In genomic region chr20:23658989-23659609, GRCh38 we compare ENCODE assay signal across 39 cellular contexts. TPM values are rescaled to one million over a fixed set of nuclear protein-coding genes. Genes with fewer than 3 reads are reported as not detected.
DNase-seq lines count a peak whose midpoint lies in the region; ATAC-seq, FAIRE-seq and TF ChIP-seq lines count a peak whose summit lies in the region.
"Had no signal": no experiment of that assay in that cellular context is flagged by ENCODE, and none has a peak within 500 bp of the region (broad histone marks: within the 10 kb centered on the region; RNA-seq: fewer than 3 reads in every experiment).

No MANE protein-coding gene starts in this region.

- POLR2A ChIA-PET in A549 (lab: Yijun Ruan, JAX): no interaction called here

- H3K27me3 ChIP-seq in esophagus muscularis mucosa (peaks cover 0 to 8% (median 0%) of the 10 kb centered on the region in 4 donors), small intestine (ENCODE audit: control insufficient read depth in 2 of 2, insufficient read depth in 2 of 2, low read length in 2 of 2) (no peaks in the 10 kb centered on the region)
- H3K27me3 ChIP-seq: uterus had no signal

- 72% methylated on average over 8 of the region's 8 CpGs for whole genome bisulfite sequencing in A549 (ENCODE audit: missing lambda C conversion rate)
- 94% methylated on average over 8 of the region's 8 CpGs for WGBS in esophagus muscularis mucosa
- WGBS in mesodermal cell (ENCODE audit: insufficient coverage in 2 of 2), 2 experiments: 87 to 92% methylated on average over 4 to 6 of the region's 8 CpGs
- 50 to 76% (median 51%) methylated on average over 8 of the region's 8 CpGs for WGBS in small intestine, 3 donors

- FAIRE-seq in A549 (lab: Jason Lieb, UNC) (no peak), RCC 7860 (lab: Jason Lieb, UNC) (peak; percentile 87), small intestine (lab: Jason Lieb, UNC) (no peak)
- FAIRE-seq: A204.1 had no signal

- H3K4me1 ChIP-seq in A549 (peaks cover 10% of the 10 kb centered on the region; the same call in 2 of the 3 replicates), esophagus muscularis mucosa (peaks cover 10 to 33% (median 29%) of the 10 kb centered on the region in 4 donors), mesodermal cell (ENCODE audit: control insufficient read depth, insufficient read depth, low read length, poor library complexity, severe bottlenecking) (peaks cover 36% of the 10 kb centered on the region), small intestine (ENCODE audit: control insufficient read depth in 2 of 2, insufficient read depth in 1 of 2, low read depth in 1 of 2, low read length in 1 of 2) (peaks cover 0 to 3% of the 10 kb centered on the region in 2 donors)
- H3K4me1 ChIP-seq: HAP-1 had no signal

- H3K4me3 ChIP-seq in A549 (no peak overlapping the region), esophagus muscularis mucosa (no peak overlapping the region), mesodermal cell (ENCODE audit: extremely low read depth, insufficient read depth, low read length, poor library complexity, severe bottlenecking) (no peak overlapping the region), small intestine (ENCODE audit: low read depth in 1 of 2, low read length in 2 of 2) (no peak overlapping the region)
- H3K4me3 ChIP-seq: HAP-1, PC-9, thoracic aorta, uterus had no signal

- DNase-seq in A549 (ENCODE audit: low read depth in 1 of 2, low spot score in 1 of 2) (no peak), RCC 7860 (ENCODE audit: low spot score) (peak; percentile 80), esophagus muscularis mucosa (ENCODE audit: extremely low spot score) (peak; percentile 62), dermis blood vessel endothelial cell (no peak), small intestine (no peak), hypothalamus (lab: John Stamatoyannopoulos, UW) (no peak), LoVo (ENCODE audit: low spot score) (no peak)
- DNase-seq: activated CD4-positive, alpha-beta T cell treated with anti-CD3 and anti-CD28 coated beads, Interleukin-2, amount 10 ng/mL, durations not matched to agents 24 days and 14 days; activated CD8-positive, alpha-beta memory T cell treated with anti-CD3 and anti-CD28 coated beads for 24 hours; activated T-cell treated with anti-CD3 and anti-CD28 coated beads for 4 hours; AML-193; amniotic stem cell; CD4-positive, CD25-positive, alpha-beta regulatory T cell; EL; IMR-90; islet precursor cell; MV-4-11; NCI-H1436; NCI-H2081 treated with DMSO at 0.1 percent for 48 hours; NCI-H345; NCI-H69; PC-9; right cardiac atrium; Right ventricle myocardium superior; stimulated activated CD4-positive, alpha-beta T cell treated with anti-CD3 and anti-CD28 coated beads, Interleukin-12 subunit alpha, Interleukin-12 subunit beta, amount 100 ng/mL, for 4 hours; stimulated activated CD4-positive, alpha-beta T cell treated with anti-CD3 and anti-CD28 coated beads, Interleukin-2, amount 100 ng/mL, for 48 hours; stimulated activated naive CD8-positive, alpha-beta T cell treated with anti-CD3 and anti-CD28 coated beads, Interleukin-15, amount 100 ng/mL, for 72 hours; uterus had no signal

- no peak for TF ChIP-seq EP300 in A549 (IDR thresholded peaks at IDR 0.05)
- no peak for TF ChIP-seq EP300 in esophagus muscularis mucosa (IDR thresholded peaks at IDR 0.05)

- peak overlapping the region; percentile 22; the same call in 1 of the 3 replicates for H3K4me2 ChIP-seq in A549
- H3K4me2 ChIP-seq: PC-9 had no signal

- CTCF ChIA-PET in A549 (lab: Yijun Ruan, JAX): interaction anchor here (1.3 kb wide), 1 partner anchor 9 kb away, joined by 5 read pairs; no protein-coding TSS in a partner anchor

- intact Hi-C loops in esophagus muscularis mucosa (cut with DNase I): no loop called here

- H3K9me3 ChIP-seq in A549: no peaks in the 10 kb centered on the region
- no peaks in the 10 kb centered on the region for H3K9me3 ChIP-seq in esophagus muscularis mucosa
- H3K9me3 ChIP-seq in mesodermal cell (ENCODE audit: control insufficient read depth, low read length): no peaks in the 10 kb centered on the region
- H3K9me3 ChIP-seq in small intestine (ENCODE audit: control insufficient read depth, low read depth): no peaks in the 10 kb centered on the region
- H3K9me3 ChIP-seq: HAP-1, thoracic aorta, uterus had no signal

- H3K27ac ChIP-seq in A549: peak overlapping the region in 1 of 2 experiments; percentile 0; a peak in 1 of 6 replicates
- H3K27ac ChIP-seq in esophagus muscularis mucosa (replicated peaks in 1 of 4): no peak overlapping the region
- peak overlapping the region; percentile 48 for H3K27ac ChIP-seq in mesodermal cell (ENCODE audit: low read depth, low read length, severe bottlenecking)
- no peak overlapping the region for H3K27ac ChIP-seq in small intestine (ENCODE audit: low read depth in 1 of 2, low read length in 1 of 2)
- H3K27ac ChIP-seq: PC-9, uterus, VCaP had no signal

- TF ChIP-seq POLR2A in A549 (IDR thresholded peaks at IDR 0.05; ENCODE audit: low read length): no peak
- TF ChIP-seq POLR2A in esophagus muscularis mucosa (IDR thresholded peaks at IDR 0.05; ENCODE audit: low read depth): no peak

- no peak for TF ChIP-seq CTCF in A549 (IDR thresholded peaks at IDR 0.05)
- TF ChIP-seq CTCF in esophagus muscularis mucosa (IDR thresholded peaks at IDR 0.05): no peak

- no peak; a peak in 1 of 6 replicates for ATAC-seq in A549
- ATAC-seq: right cardiac atrium; SK-N-SH treated with all-trans-retinoic acid at 6 μM for 48 hours; stimulated activated naive CD8-positive, alpha-beta T cell treated with anti-CD3 and anti-CD28 coated beads, Interleukin-15, amount 100 ng/mL, for 72 hours had no signal

- H3K36me3 ChIP-seq in esophagus muscularis mucosa (no peaks in the 10 kb centered on the region), mesodermal cell (ENCODE audit: control insufficient read depth, insufficient read depth, low read length) (no peaks in the 10 kb centered on the region), small intestine (ENCODE audit: control insufficient read depth in 2 of 2, insufficient read depth in 2 of 2, low read length in 2 of 2) (no peaks in the 10 kb centered on the region)
- H3K36me3 ChIP-seq: HAP-1, thoracic aorta, uterus had no signal

- no peak for TF ChIP-seq RAD21 in A549 (conservative IDR thresholded peaks at IDR 0.05 in 1 of 2, IDR thresholded peaks at IDR 0.05 in 1 of 2)

TF ChIP-seq in A549, 52 proteins besides CTCF, POLR2A, EP300 and RAD21:
- no peak for TF ChIP-seq CHD2 (IDR thresholded peaks at IDR 0.05; ENCODE audit: low read length, partially characterized antibody)
- TF ChIP-seq FOXS1 (CRISPR knock-in tag; IDR thresholded peaks at IDR 0.05): no peak
- no peak for TF ChIP-seq POLR2AphosphoS2 (conservative IDR thresholded peaks at IDR 0.05; ENCODE audit: low read length)
- no peak for TF ChIP-seq HEYL (CRISPR knock-in tag; IDR thresholded peaks at IDR 0.05)
- no peak for TF ChIP-seq TFCP2L1 (CRISPR knock-in tag; IDR thresholded peaks at IDR 0.05)

RNA-seq across cellular contexts. Expression of gene CST3, which starts 21.3 kb away (rescaled TPM):
- polyA plus RNA-seq in A549 (2011; rRNA removed) (136 and 179 TPM in 2 replicates), A549 (2017; fragmentation: RNase III; extraction: RNeasy Plus Mini Kit Qiagen cat#74134 plus additional on column Dnase treatment) (229 to 259 TPM (median 238 TPM) in 3 replicates), small intestine (100 to 1,000 TPM; 443 to 496 (median 444) TPM)
- polyA plus RNA-seq in A549 (2012; cell fraction: cytosol; rRNA removed): 417 and 498 TPM in 2 replicates
- 319 and 414 TPM in 2 replicates for polyA plus RNA-seq in A549 (2012; cell fraction: nucleus; rRNA removed)
- polyA minus RNA-seq in A549 (2011; rRNA and poly(A)+ RNA removed): 217 and 218 TPM in 2 replicates
- total RNA-seq in esophagus muscularis mucosa (1,000 to 10,000 TPM; 1,253 to 2,184 (median 1,709) TPM), dermis blood vessel endothelial cell (268 and 284 TPM in 2 replicates)
- polyA plus RNA-seq in mesodermal cell (2013, experiment 1 of 2): 238 TPM
- polyA plus RNA-seq in mesodermal cell (2013, experiment 2 of 2): 229 TPM

RNA-seq across cellular contexts. Expression of gene CST4, which starts 29.7 kb away (rescaled TPM):
- polyA plus RNA-seq in A549 (2011; rRNA removed) (not detected in 2 replicates), A549 (2017; fragmentation: RNase III; extraction: RNeasy Plus Mini Kit Qiagen cat#74134 plus additional on column Dnase treatment) (not detected in 3 replicates), small intestine (not detected)
- polyA plus RNA-seq in A549 (2012; cell fraction: cytosol; rRNA removed): not detected in 2 replicates
- not detected in 2 replicates for polyA plus RNA-seq in A549 (2012; cell fraction: nucleus; rRNA removed)
- not detected in 2 replicates for polyA minus RNA-seq in A549 (2011; rRNA and poly(A)+ RNA removed)
- total RNA-seq in esophagus muscularis mucosa (not detected), dermis blood vessel endothelial cell (not detected in 2 replicates)
- not detected for polyA plus RNA-seq in mesodermal cell (2013, experiment 1 of 2)
- polyA plus RNA-seq in mesodermal cell (2013, experiment 2 of 2): not detected
- total RNA-seq: activated CD4-positive, alpha-beta T cell treated with anti-CD3 and anti-CD28 coated beads, Interleukin-2, amount 10 ng/mL, durations not matched to agents 24 days and 14 days; activated T-helper 2 cell treated with anti-CD3 and anti-CD28 coated beads, Interferon-gamma antibody, Interleukin-2, Interleukin-4, amounts not matched to agents 10 μg/mL and 5 μg/mL and 100 μg/mL, durations not matched to agents 14 hours and 24 hours and 36 hours; CD4-positive, CD25-positive, alpha-beta regulatory T cell; cerebellum; IMR-90; LHCN-M2; lung microvascular endothelial cell; PC-9; right cardiac atrium; Right ventricle myocardium superior; T-helper 2 cell treated with Interferon-gamma antibody and Interleukin-4, amounts not matched to agents 100 ng/mL and 5 ng/mL, for 36 hours; thoracic aorta; uterus had no signal
- polyA plus RNA-seq: CD4-positive, CD25-positive, alpha-beta regulatory T cell; IMR-90; right cardiac atrium had no signal

RNA-seq across cellular contexts. Expression of gene CST9, which starts 53.4 kb away (rescaled TPM):
- polyA plus RNA-seq in A549 (2011; rRNA removed): not detected in 2 replicates
- not detected in 2 replicates for polyA plus RNA-seq in A549 (2012; cell fraction: cytosol; rRNA removed)
- not detected in 2 replicates for polyA plus RNA-seq in A549 (2012; cell fraction: nucleus; rRNA removed)
- not detected in 3 replicates for polyA plus RNA-seq in A549 (2017; fragmentation: RNase III; extraction: RNeasy Plus Mini Kit Qiagen cat#74134 plus additional on column Dnase treatment)
- polyA minus RNA-seq in A549 (2011; rRNA and poly(A)+ RNA removed): not detected in 2 replicates
- total RNA-seq in esophagus muscularis mucosa: not detected
- not detected for polyA plus RNA-seq in mesodermal cell (2013, experiment 1 of 2)
- not detected for polyA plus RNA-seq in mesodermal cell (2013, experiment 2 of 2)
- total RNA-seq in dermis blood vessel endothelial cell: not detected in 2 replicates
- not detected for polyA plus RNA-seq in small intestine
- total RNA-seq: activated CD4-positive, alpha-beta T cell treated with anti-CD3 and anti-CD28 coated beads, Interleukin-2, amount 10 ng/mL, durations not matched to agents 24 days and 14 days; activated T-helper 2 cell treated with anti-CD3 and anti-CD28 coated beads, Interferon-gamma antibody, Interleukin-2, Interleukin-4, amounts not matched to agents 10 μg/mL and 5 μg/mL and 100 μg/mL, durations not matched to agents 14 hours and 24 hours and 36 hours; CD4-positive, CD25-positive, alpha-beta regulatory T cell; cerebellum; IMR-90; LHCN-M2; PC-9; right cardiac atrium; Right ventricle myocardium superior; T-helper 2 cell treated with Interferon-gamma antibody and Interleukin-4, amounts not matched to agents 100 ng/mL and 5 ng/mL, for 36 hours; thoracic aorta; uterus had no signal
- polyA plus RNA-seq: CD4-positive, CD25-positive, alpha-beta regulatory T cell; IMR-90; right cardiac atrium had no signal

Comparison
In these comparisons a context has a peak if more than half of its experiments do, and no peak if none do; other contexts are left out.
1. DNase-seq: peak in RCC 7860 (single experiment) and esophagus muscularis mucosa (single experiment); none in A549 (0 of 2), dermis blood vessel endothelial cell (single experiment), small intestine (single experiment), hypothalamus (0 of 51) and LoVo (single experiment).